Comparison of ENCODE assay signal across 8 cellular contexts in the genomic region with DNA sequence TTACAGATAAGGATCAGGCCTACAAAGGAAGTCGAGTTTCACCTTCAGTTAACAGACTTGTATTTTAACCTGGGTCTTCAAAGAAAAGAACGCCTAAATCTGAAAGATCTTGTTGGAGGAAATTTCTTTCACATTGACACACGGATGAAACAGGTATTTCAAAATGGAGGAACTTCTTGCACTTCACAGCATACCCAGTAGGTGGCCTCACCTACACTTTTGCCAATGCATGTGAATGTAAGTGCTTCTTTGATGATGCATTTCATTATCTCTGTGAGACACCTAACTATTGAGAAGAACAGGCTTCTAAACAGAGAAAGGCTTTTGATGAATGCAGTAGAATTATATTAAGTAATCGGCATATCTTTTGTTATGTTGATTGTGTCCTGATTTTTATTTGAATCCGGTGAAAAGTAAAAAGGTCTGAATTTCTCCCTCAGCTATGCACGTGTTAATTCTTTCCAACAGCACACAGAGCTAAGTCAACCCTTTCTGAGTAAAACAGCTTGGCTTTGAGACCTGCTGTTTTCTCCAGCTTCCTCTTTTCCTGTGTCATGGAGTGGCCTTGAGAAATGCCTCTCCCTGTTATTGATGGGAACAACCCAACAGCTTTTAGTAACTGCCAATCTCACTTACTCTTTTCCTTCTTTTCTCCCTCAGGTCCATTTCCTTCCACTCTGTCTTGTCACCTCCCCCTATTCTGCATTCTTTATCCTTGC.
A peak's percentile ranks its signal among the peaks of the same experiment; 100 is the strongest.
DNase-seq lines count a peak whose midpoint lies in the region; ATAC-seq and TF ChIP-seq lines count a peak whose summit lies in the region.

No MANE protein-coding gene starts in this region.

- DNase-seq in Daoy (ENCODE audit: low read depth) (peak; percentile 51), NCI-H460 (ENCODE audit: extremely low read depth, low read depth) (peak; percentile 19), choroid plexus epithelial cell (ENCODE audit: low read depth) (peak; percentile 81), neural crest cell (ENCODE audit: low read depth, low spot score) (peak; percentile 38), occipital lobe (lab: John Stamatoyannopoulos, UW) (no peak), substantia nigra (lab: John Stamatoyannopoulos, UW) (no peak)

- H3K36me3 Mint-ChIP-seq in neural crest cell (ENCODE audit: low read depth): no peaks in the 10 kb centered on the region

- H3K27ac ChIP-seq in substantia nigra (ENCODE audit: low read depth, low read length, poor library complexity, severe bottlenecking): no peak overlapping the region

- H3K27ac Mint-ChIP-seq in neural crest cell (ENCODE audit: unreplicated experiment): no peak overlapping the region

- peak; percentile 82 for TF ChIP-seq CTCF in choroid plexus epithelial cell (conservative IDR thresholded peaks at IDR 0.05; ENCODE audit: low read depth, low read length)
- TF ChIP-seq CTCF in neural crest cell (conservative IDR thresholded peaks at IDR 0.05): peak; percentile 78

- ATAC-seq in GM19025 (IDR thresholded peaks at IDR 0.05; ENCODE audit: low read depth, unreplicated experiment): peak; percentile 81
- peak; percentile 94 for ATAC-seq in HG03066 (IDR thresholded peaks at IDR 0.05; ENCODE audit: low read depth, unreplicated experiment)

- no peak overlapping the region for H3K4me3 ChIP-seq in choroid plexus epithelial cell (ENCODE audit: low read depth, low read length)

- peaks cover 3% of the 10 kb centered on the region for H3K9me3 Mint-ChIP-seq in neural crest cell

- H3K4me3 Mint-ChIP-seq in neural crest cell: no peak overlapping the region

- H3K4me1 Mint-ChIP-seq in neural crest cell: peaks cover 11% of the 10 kb centered on the region

- no peaks in the 10 kb centered on the region for H3K27me3 Mint-ChIP-seq in neural crest cell (ENCODE audit: low read depth)

Comparison
In these comparisons a context has a peak if more than half of its experiments do, and no peak if none do; other contexts are left out.
1. DNase-seq: peak in Daoy (single experiment), NCI-H460 (single experiment), choroid plexus epithelial cell (single experiment) and neural crest cell (single experiment); none in occipital lobe (single experiment) and substantia nigra (0 of 49).